ENCODE assay signal across 1 cellular context in genomic region chr1:93769767-93770166, GRCh38.
A peak's percentile ranks its signal among the peaks of the same experiment; 100 is the strongest.
TF ChIP-seq lines count a peak whose summit lies in the region.

No MANE protein-coding gene starts in this region.

TF ChIP-seq in HepG2, 621 proteins besides CTCF, POLR2A, EP300 and RAD21 (continued from another document):
- TF ChIP-seq NFAT5 (CRISPR knock-in tag; IDR thresholded peaks at IDR 0.05): no peak
- no peak for TF ChIP-seq MEIS1 (CRISPR knock-in tag; IDR thresholded peaks at IDR 0.05; ENCODE audit: borderline replicate concordance)
- peak; percentile 21; the same call in 1 of the 2 replicates for TF ChIP-seq PATZ1 (CRISPR knock-in tag; IDR thresholded peaks at IDR 0.05)
